ENCODE assay signal across 1 cellular context in genomic region chr19:7687177-7687576, GRCh38.
TF ChIP-seq lines count a peak whose summit lies in the region.

No MANE protein-coding gene starts in this region.

TF ChIP-seq in H1, 55 proteins besides CTCF, POLR2A, EP300 and RAD21:
- TF ChIP-seq CHD2 (IDR thresholded peaks at IDR 0.05; ENCODE audit: low read length): no peak
- no peak for TF ChIP-seq RNF2 (IDR thresholded peaks at IDR 0.05; ENCODE audit: borderline replicate concordance, low read depth, low read length, missing control alignments, poor library complexity, severe bottlenecking)
